ENCODE assay signal across 8 cellular contexts in genomic region chr2:241272722-241273551, GRCh38. TPM values are rescaled to one million over a fixed set of nuclear protein-coding genes. Genes with fewer than 3 reads are reported as not detected.
A peak's percentile ranks its signal among the peaks of the same experiment; 100 is the strongest.
DNase-seq lines count a peak whose midpoint lies in the region; ATAC-seq and TF ChIP-seq lines count a peak whose summit lies in the region.

No MANE protein-coding gene starts in this region.

- H3K4me1 ChIP-seq in MM.1S (ENCODE audit: low read length) = peaks cover 19% of the 10 kb centered on the region; the same call in 1 of the 2 replicates
- peaks cover 5% of the 10 kb centered on the region for H3K4me1 ChIP-seq in mesendoderm (ENCODE audit: control insufficient read depth, low read depth, low read length)

- H2AK5ac ChIP-seq in mesendoderm (ENCODE audit: low read length) = no peak overlapping the region

- H3K23ac ChIP-seq in mesendoderm (ENCODE audit: low read length) = no peak overlapping the region

- no peaks in the 10 kb centered on the region for H3K9me2 ChIP-seq in MM.1S (replicated peaks; ENCODE audit: insufficient read depth, low read length)

- H3K56ac ChIP-seq in mesendoderm (ENCODE audit: low read length) = peak overlapping the region; percentile 80

- ATAC-seq in GM21528 (IDR thresholded peaks at IDR 0.05; ENCODE audit: low FRiP score, unreplicated experiment) = peak; percentile 72
- ATAC-seq in effector memory CD8-positive, alpha-beta T cell (replicated peaks) = peak; percentile 61

- peaks cover 6% of the 10 kb centered on the region for H3K36me3 Mint-ChIP-seq in effector memory CD8-positive, alpha-beta T cell (ENCODE audit: insufficient read depth)

- H3K36me3 ChIP-seq in MM.1S (replicated peaks; ENCODE audit: insufficient read depth, low read length) (no peaks in the 10 kb centered on the region), mesendoderm (ENCODE audit: control insufficient read depth, insufficient read depth, low read length) (no peaks in the 10 kb centered on the region)

- peaks cover 26% of the 10 kb centered on the region for H3K79me1 ChIP-seq in mesendoderm (ENCODE audit: low read length)

- no peaks in the 10 kb centered on the region for H3K9me3 Mint-ChIP-seq in effector memory CD8-positive, alpha-beta T cell

- H3K79me2 ChIP-seq in MM.1S (ENCODE audit: low read length) (peaks cover 94% of the 10 kb centered on the region), mesendoderm (ENCODE audit: control insufficient read depth, insufficient read depth, low read length) (peaks cover 52% of the 10 kb centered on the region)

- no CpG with 5 or more reads among the region's 62 CpGs for whole genome bisulfite sequencing in mesendoderm (ENCODE audit: extremely low coverage, insufficient coverage, low lambda C conversion rate)

- no peak for TF ChIP-seq CTCF in MM.1S (IDR thresholded peaks at IDR 0.05; ENCODE audit: low read length)

- no peaks in the 10 kb centered on the region for H3K27me3 ChIP-seq in MM.1S (replicated peaks; ENCODE audit: insufficient read depth, low read length)
- no peaks in the 10 kb centered on the region for H3K27me3 ChIP-seq in mesendoderm (ENCODE audit: insufficient read depth, low read length, poor library complexity)

- DNase-seq in Daoy (ENCODE audit: low read depth) (peak; percentile 71), MM.1S (peak; percentile 37), mesendoderm (peak; percentile 45), middle frontal gyrus (ENCODE audit: extremely low spot score, low spot score) (no peak)
- DNase-seq in activated CD8-positive, alpha-beta memory T cell treated with anti-CD3 and anti-CD28 coated beads for 1 hour (ENCODE audit: extremely low read depth in 1 of 2, low read depth in 1 of 2) = peak; percentile 12 to 27
- DNase-seq in effector memory CD8-positive, alpha-beta T cell = peak; percentile 16 to 34 (median 31)
- DNase-seq in stimulated activated CD8-positive, alpha-beta memory T cell treated with anti-CD3 and anti-CD28 coated beads, Interleukin-2, amount 100 ng/mL, for 48 hours (ENCODE audit: low read depth in 2 of 2) = peak; percentile 56 to 60

- H4K20me1 ChIP-seq in MM.1S (ENCODE audit: insufficient read depth, low read length) = no peaks in the 10 kb centered on the region; the same call in 1 of the 2 replicates

- H3K27ac ChIP-seq in MM.1S (ENCODE audit: low read length) = peak overlapping the region; percentile 45; the same call in 1 of the 2 replicates
- H3K27ac ChIP-seq in mesendoderm (ENCODE audit: low read depth, low read length) = no peak overlapping the region

- H3K4me2 ChIP-seq in MM.1S (ENCODE audit: low read depth, low read length) (peak overlapping the region; percentile 79), mesendoderm (ENCODE audit: low read length) (peak overlapping the region; percentile 74)

- peak overlapping the region; percentile 21 for H2BK120ac ChIP-seq in mesendoderm (ENCODE audit: low read depth, low read length)

- H3K9me3 ChIP-seq in MM.1S (replicated peaks; ENCODE audit: insufficient read depth, low read length) = no peaks in the 10 kb centered on the region

- peak overlapping the region; percentile 97 for H3K4ac ChIP-seq in mesendoderm (ENCODE audit: low read depth, low read length)

- H3K27ac Mint-ChIP-seq in effector memory CD8-positive, alpha-beta T cell = peak overlapping the region; percentile 3 to 27

- no peak overlapping the region for H4K5ac ChIP-seq in mesendoderm (ENCODE audit: low read length)

- peaks cover 46 to 76% of the 10 kb centered on the region in 2 donors for H3K4me1 Mint-ChIP-seq in effector memory CD8-positive, alpha-beta T cell (ENCODE audit: low read depth in 2 of 2)

- H2AFZ ChIP-seq in MM.1S (ENCODE audit: low read length) = peak overlapping the region; percentile 35; the same call in 1 of the 2 replicates

- no peaks in the 10 kb centered on the region for H3K27me3 Mint-ChIP-seq in effector memory CD8-positive, alpha-beta T cell

- H3K4me3 Mint-ChIP-seq in effector memory CD8-positive, alpha-beta T cell = peak overlapping the region; percentile 85 to 87

- peak overlapping the region; percentile 62; the same call in 1 of the 2 replicates for H3K9ac ChIP-seq in MM.1S (ENCODE audit: low read length)
- H3K9ac ChIP-seq in mesendoderm (ENCODE audit: low read length) = peak overlapping the region; percentile 70

- H3F3A ChIP-seq in MM.1S (ENCODE audit: insufficient read depth, low read length) = peaks cover 17% of the 10 kb centered on the region

- H3K4me3 ChIP-seq in MM.1S (ENCODE audit: low read length) (peak overlapping the region; percentile 56), mesendoderm (ENCODE audit: low read length) (peak overlapping the region; percentile 41)

- no peak overlapping the region for H2BK5ac ChIP-seq in mesendoderm (ENCODE audit: low read length)

- no peak overlapping the region for H4K8ac ChIP-seq in mesendoderm (ENCODE audit: low read depth, low read length)

- H2BK15ac ChIP-seq in mesendoderm (replicated peaks; ENCODE audit: low read depth) = no peak overlapping the region

- peak overlapping the region; percentile 99 for H3K18ac ChIP-seq in mesendoderm (ENCODE audit: low read length)

RNA-seq across cellular contexts. Expression of gene HDLBP, which starts 42.5 kb away (rescaled TPM):
- 244 and 258 TPM in 2 replicates for total RNA-seq in Daoy (2014; rRNA removed; shearing (Covaris generic))
- 303 TPM for polyA plus RNA-seq in mesendoderm (2013, experiment 1 of 2)
- 315 TPM for polyA plus RNA-seq in mesendoderm (2013, experiment 2 of 2)

RNA-seq across cellular contexts. Expression of gene SEPTIN2, which starts 42.8 kb away (rescaled TPM):
- 244 and 328 TPM in 2 replicates for total RNA-seq in Daoy (2014; rRNA removed; shearing (Covaris generic))
- polyA plus RNA-seq in mesendoderm (2013, experiment 1 of 2) = 265 TPM
- polyA plus RNA-seq in mesendoderm (2013, experiment 2 of 2) = 261 TPM
